8 cellular contexts compared by ENCODE assay signal in the genomic region with DNA sequence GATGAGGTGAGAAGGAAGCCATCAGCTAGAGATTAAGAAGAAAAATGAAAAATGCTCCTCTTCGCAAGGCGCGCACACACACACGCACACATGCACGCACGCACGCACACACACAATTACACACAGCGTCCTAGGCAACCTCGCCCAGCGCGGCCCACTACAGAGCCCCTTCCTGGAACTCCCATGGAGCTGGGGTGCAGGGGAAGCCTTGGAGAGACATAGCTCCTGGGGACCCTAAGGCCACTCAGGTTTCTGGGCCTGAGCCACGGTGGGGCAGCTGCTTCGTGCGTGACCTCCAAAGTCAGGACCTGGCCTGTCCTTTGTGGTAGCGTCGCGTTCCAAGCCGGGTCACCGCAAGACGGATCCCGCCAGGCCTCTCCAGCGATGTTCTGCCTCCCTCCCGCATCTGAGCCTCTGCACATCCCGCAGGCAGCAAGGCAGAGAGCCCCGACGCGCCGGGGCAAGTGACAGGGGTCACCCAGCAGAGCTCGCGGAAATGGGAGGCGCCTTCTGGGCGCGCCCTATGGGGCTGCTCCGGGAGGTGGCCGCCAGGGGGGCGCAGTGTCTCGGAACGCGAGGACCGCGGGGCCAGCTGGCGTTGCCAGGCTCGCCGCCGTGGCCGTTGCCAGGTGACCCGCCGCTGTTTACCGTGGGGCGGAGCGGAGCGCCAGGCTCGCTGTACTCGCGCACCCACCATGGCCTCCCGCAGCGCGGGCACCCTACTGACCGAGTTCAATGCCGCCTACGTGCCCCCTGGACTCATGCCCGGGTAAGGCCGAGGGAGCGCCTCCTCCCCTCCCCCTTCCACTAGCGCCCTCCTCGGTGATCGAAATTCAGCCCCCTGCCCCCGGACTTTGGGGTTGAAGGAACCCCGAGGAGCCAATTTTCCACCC.
DNase-seq lines count a peak whose midpoint lies in the region; ATAC-seq and TF ChIP-seq lines count a peak whose summit lies in the region.

No MANE protein-coding gene starts in this region.

- DNase-seq in DMS79 treated with DMSO at 0.1 percent for 48 hours (lab: John Stamatoyannopoulos, UW): peak; percentile 65
- peak; percentile 76 for DNase-seq in NCI-H1105 treated with DMSO at 0.1 percent for 48 hours (lab: John Stamatoyannopoulos, UW)
- DNase-seq in activated CD8-positive, alpha-beta memory T cell treated with anti-CD3 and anti-CD28 coated beads, Interleukin-2, amount 50 U/mL, for 48 hours: peak; percentile 72
- peak; percentile 38 for DNase-seq in germinal center (ENCODE audit: low spot score)
- DNase-seq in A673 (ENCODE audit: low spot score): no peak

- CTCF ChIA-PET in A673 (lab: Charles Lee): no interaction called here

- intact Hi-C loops in A673 (cut with micrococcal nuclease; ENCODE audit: unreplicated experiment): no loop called here

- POLR2A ChIA-PET in A673 (lab: Charles Lee; ENCODE audit: low non-redundant PET): no interaction called here

- TF ChIP-seq CTCF in A673 (conservative IDR thresholded peaks at IDR 0.05; ENCODE audit: low read depth, low read length): no peak

- H3K27me3 ChIP-seq in rectal smooth muscle tissue (ENCODE audit: control insufficient read depth, insufficient read depth, low read length): peaks cover 6% of the 10 kb centered on the region
- peaks cover 50% of the 10 kb centered on the region for H3K27me3 ChIP-seq in A673 (replicated peaks; ENCODE audit: insufficient read depth, low read depth, low read length, poor library complexity)

- BruUV-seq in A673 (replicated peaks; lab: Mats Ljungman, UMichigan): no TSS peak

- H3K4me3 ChIP-seq in rectal smooth muscle tissue (ENCODE audit: low read length) (peak overlapping the region; percentile 57), A673 (ENCODE audit: low read depth, low read length, poor library complexity, severe bottlenecking) (no peak overlapping the region)

- H3K36me3 ChIP-seq in rectal smooth muscle tissue (ENCODE audit: control insufficient read depth, insufficient read depth, low read length) (no peaks in the 10 kb centered on the region), A673 (ENCODE audit: insufficient read depth, low read length, poor library complexity, severe bottlenecking) (no peaks in the 10 kb centered on the region)

- H3K9me3 ChIP-seq in A673 (ENCODE audit: low read depth, low read length, poor library complexity, severe bottlenecking): no peaks in the 10 kb centered on the region

- no peak overlapping the region for H3K9ac ChIP-seq in rectal smooth muscle tissue (ENCODE audit: low read length)

- H3K27ac ChIP-seq in rectal smooth muscle tissue (ENCODE audit: low read depth, low read length) (no peak overlapping the region), A673 (ENCODE audit: low read depth, low read length, poor library complexity, severe bottlenecking) (no peak overlapping the region)

- no peak for ATAC-seq in HG03095 (IDR thresholded peaks at IDR 0.05; ENCODE audit: unreplicated experiment)
- no peak for ATAC-seq in GM18867 (IDR thresholded peaks at IDR 0.05; ENCODE audit: unreplicated experiment)

- peaks cover 5% of the 10 kb centered on the region for H3K4me1 ChIP-seq in rectal smooth muscle tissue (ENCODE audit: control insufficient read depth, insufficient read depth, low read length)
- no peaks in the 10 kb centered on the region for H3K4me1 ChIP-seq in A673 (ENCODE audit: insufficient read depth, low read length, poor library complexity, severe bottlenecking)
